In genomic region chr6:25652007-25652515, GRCh38 we compare ENCODE assay signal across 1 cellular context.
A peak's percentile ranks its signal among the peaks of the same experiment; 100 is the strongest.
TF ChIP-seq lines count a peak whose summit lies in the region.

Gene SCGN, plus strand, starts transcription at chr6:25652215. Its CDS starts 189 bp downstream, at chr6:25652404.

TF ChIP-seq in HepG2, 621 proteins besides CTCF, POLR2A, EP300 and RAD21 (continued from another document and continues in another):
- TF ChIP-seq UBTF (CRISPR knock-in tag; IDR thresholded peaks at IDR 0.05) (peak; percentile 79), MXD3 (CRISPR knock-in tag; IDR thresholded peaks at IDR 0.05) (peak; percentile 98), ZFP90 (CRISPR knock-in tag; IDR thresholded peaks at IDR 0.05; ENCODE audit: borderline replicate concordance) (peak; percentile 96), ZBTB39 (CRISPR knock-in tag; IDR thresholded peaks at IDR 0.05) (no peak), TCF7 (IDR thresholded peaks at IDR 0.05; ENCODE audit: low read depth) (no peak), ZC3H4 (CRISPR knock-in tag; IDR thresholded peaks at IDR 0.05; ENCODE audit: borderline replicate concordance) (no peak), ARID5B (CRISPR knock-in tag; IDR thresholded peaks at IDR 0.05) (peak; percentile 76), KDM3A (CRISPR knock-in tag; IDR thresholded peaks at IDR 0.05; ENCODE audit: low read depth) (peak; percentile 81), ZMYM2 (CRISPR knock-in tag; IDR thresholded peaks at IDR 0.05) (0 out of 2 replicates have a peak, but pooled peaks have one; percentile 30), GATA4 (IDR thresholded peaks at IDR 0.05; ENCODE audit: borderline replicate concordance, low read depth) (no peak), MXI1 (IDR thresholded peaks at IDR 0.05; ENCODE audit: borderline replicate concordance, low read depth, low read length) (no peak), NFIC (IDR thresholded peaks at IDR 0.05; ENCODE audit: low read length) (no peak), ZNF383 (CRISPR knock-in tag; IDR thresholded peaks at IDR 0.05; ENCODE audit: borderline replicate concordance) (no peak), HINFP (CRISPR knock-in tag; IDR thresholded peaks at IDR 0.05; ENCODE audit: low read depth) (peak; percentile 94), PPARG (CRISPR knock-in tag; conservative IDR thresholded peaks at IDR 0.05) (peak; percentile 82), AGO1 (IDR thresholded peaks at IDR 0.05; ENCODE audit: low read depth, low read length, poor library complexity, severe bottlenecking) (no peak), JDP2 (CRISPR knock-in tag; IDR thresholded peaks at IDR 0.05; ENCODE audit: borderline replicate concordance) (peak; percentile 27; the same call in 1 of the 2 replicates), MXD4 (CRISPR knock-in tag; IDR thresholded peaks at IDR 0.05) (peak; percentile 88), SIN3A (IDR thresholded peaks at IDR 0.05; ENCODE audit: borderline replicate concordance, low read depth, low read length) (peak; percentile 53; the same call in 1 of the 2 replicates), CCAR2 (optimal IDR thresholded peaks at IDR 0.05; ENCODE audit: low read depth, low read length) (no peak), ZNF567 (CRISPR knock-in tag; IDR thresholded peaks at IDR 0.05; ENCODE audit: borderline replicate concordance) (no peak), ELF3 (CRISPR knock-in tag; IDR thresholded peaks at IDR 0.05) (peak; percentile 88), SNRNP70 (IDR thresholded peaks at IDR 0.05; ENCODE audit: low read depth, low read length) (no peak), HDAC6 (IDR thresholded peaks at IDR 0.05; ENCODE audit: low read depth, low read length) (no peak), PHF5A (CRISPR knock-in tag; IDR thresholded peaks at IDR 0.05; ENCODE audit: low read depth, unreplicated experiment) (no peak), GZF1 (CRISPR knock-in tag; IDR thresholded peaks at IDR 0.05) (peak; percentile 86), CBX2 (IDR thresholded peaks at IDR 0.05; ENCODE audit: low read depth, low read length) (no peak), CBX2 (CRISPR knock-in tag; IDR thresholded peaks at IDR 0.05; ENCODE audit: low read depth) (0 out of 2 replicates have a peak, but pooled peaks have one; percentile 56), IKZF1 (IDR thresholded peaks at IDR 0.05) (no peak), CBX5 (CRISPR knock-in tag; IDR thresholded peaks at IDR 0.05; ENCODE audit: borderline replicate concordance) (peak; percentile 85), SIX1 (CRISPR knock-in tag; IDR thresholded peaks at IDR 0.05; ENCODE audit: borderline replicate concordance) (peak; percentile 63; the same call in 1 of the 2 replicates), ZNF138 (CRISPR knock-in tag; IDR thresholded peaks at IDR 0.05; ENCODE audit: low read depth) (peak; percentile 98), SMAD3 (CRISPR knock-in tag; IDR thresholded peaks at IDR 0.05) (peak; percentile 98), ZNF800 (CRISPR knock-in tag; IDR thresholded peaks at IDR 0.05) (peak; percentile 96)
- TF ChIP-seq, protein P1, sequence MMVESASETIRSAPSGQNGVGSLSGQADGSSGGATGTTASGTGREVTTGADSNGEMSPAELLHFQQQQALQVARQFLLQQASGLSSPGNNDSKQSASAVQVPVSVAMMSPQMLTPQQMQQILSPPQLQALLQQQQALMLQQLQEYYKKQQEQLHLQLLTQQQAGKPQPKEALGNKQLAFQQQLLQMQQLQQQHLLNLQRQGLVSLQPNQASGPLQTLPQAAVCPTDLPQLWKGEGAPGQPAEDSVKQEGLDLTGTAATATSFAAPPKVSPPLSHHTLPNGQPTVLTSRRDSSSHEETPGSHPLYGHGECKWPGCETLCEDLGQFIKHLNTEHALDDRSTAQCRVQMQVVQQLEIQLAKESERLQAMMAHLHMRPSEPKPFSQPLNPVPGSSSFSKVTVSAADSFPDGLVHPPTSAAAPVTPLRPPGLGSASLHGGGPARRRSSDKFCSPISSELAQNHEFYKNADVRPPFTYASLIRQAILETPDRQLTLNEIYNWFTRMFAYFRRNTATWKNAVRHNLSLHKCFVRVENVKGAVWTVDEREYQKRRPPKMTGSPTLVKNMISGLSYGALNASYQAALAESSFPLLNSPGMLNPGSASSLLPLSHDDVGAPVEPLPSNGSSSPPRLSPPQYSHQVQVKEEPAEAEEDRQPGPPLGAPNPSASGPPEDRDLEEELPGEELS (CRISPR knock-in tag; IDR thresholded peaks at IDR 0.05): peak; percentile 75
- TF ChIP-seq, protein P2, sequence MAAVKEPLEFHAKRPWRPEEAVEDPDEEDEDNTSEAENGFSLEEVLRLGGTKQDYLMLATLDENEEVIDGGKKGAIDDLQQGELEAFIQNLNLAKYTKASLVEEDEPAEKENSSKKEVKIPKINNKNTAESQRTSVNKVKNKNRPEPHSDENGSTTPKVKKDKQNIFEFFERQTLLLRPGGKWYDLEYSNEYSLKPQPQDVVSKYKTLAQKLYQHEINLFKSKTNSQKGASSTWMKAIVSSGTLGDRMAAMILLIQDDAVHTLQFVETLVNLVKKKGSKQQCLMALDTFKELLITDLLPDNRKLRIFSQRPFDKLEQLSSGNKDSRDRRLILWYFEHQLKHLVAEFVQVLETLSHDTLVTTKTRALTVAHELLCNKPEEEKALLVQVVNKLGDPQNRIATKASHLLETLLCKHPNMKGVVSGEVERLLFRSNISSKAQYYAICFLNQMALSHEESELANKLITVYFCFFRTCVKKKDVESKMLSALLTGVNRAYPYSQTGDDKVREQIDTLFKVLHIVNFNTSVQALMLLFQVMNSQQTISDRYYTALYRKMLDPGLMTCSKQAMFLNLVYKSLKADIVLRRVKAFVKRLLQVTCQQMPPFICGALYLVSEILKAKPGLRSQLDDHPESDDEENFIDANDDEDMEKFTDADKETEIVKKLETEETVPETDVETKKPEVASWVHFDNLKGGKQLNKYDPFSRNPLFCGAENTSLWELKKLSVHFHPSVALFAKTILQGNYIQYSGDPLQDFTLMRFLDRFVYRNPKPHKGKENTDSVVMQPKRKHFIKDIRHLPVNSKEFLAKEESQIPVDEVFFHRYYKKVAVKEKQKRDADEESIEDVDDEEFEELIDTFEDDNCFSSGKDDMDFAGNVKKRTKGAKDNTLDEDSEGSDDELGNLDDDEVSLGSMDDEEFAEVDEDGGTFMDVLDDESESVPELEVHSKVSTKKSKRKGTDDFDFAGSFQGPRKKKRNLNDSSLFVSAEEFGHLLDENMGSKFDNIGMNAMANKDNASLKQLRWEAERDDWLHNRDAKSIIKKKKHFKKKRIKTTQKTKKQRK (IDR thresholded peaks at IDR 0.05; ENCODE audit: low read length): no peak
- TF ChIP-seq, protein P3, sequence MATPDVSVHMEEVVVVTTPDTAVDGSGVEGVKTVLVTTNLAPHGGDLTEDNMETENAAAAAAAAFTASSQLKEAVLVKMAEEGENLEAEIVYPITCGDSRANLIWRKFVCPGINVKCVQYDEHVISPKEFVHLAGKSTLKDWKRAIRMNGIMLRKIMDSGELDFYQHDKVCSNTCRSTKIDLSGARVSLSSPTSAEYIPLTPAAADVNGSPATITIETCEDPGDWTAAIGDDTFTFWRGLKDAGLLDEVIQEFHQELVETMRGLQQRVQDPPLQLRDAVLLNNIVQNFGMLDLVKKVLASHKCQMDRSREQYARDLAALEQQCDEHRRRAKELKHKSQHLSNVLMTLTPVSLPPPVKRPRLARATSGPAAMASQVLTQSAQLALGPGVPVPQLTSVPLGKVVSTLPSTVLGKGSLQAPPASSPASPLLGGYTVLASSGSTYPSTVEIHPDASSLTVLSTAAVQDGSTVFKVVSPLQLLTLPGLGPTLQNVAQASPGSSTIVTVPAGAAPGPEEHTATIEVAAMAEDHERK (CRISPR knock-in tag; IDR thresholded peaks at IDR 0.05; ENCODE audit: low read depth): no peak
